ENCODE assay signal across 30 cellular contexts in the genomic region with DNA sequence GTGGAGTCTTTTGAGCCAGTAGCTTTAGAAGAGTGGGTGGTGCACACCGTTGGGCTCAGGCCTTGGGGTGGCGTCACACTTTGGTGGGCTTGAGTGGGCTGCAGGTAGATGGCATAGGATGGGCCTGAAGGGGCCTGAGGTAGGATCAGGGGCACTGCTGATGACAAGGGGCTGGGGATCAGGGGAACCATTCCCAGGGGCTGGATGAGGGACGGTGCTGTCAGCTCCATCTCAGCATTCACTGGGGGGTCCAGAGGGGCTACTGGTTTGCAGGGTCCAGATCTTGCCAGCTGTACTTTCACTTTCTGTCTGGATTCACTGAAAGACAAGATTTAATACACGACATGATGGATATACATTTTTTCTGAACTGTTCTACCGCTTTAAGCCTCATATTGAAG. TPM values are rescaled to one million over a fixed set of nuclear protein-coding genes. Genes with fewer than 3 reads are reported as not detected.
A peak's percentile ranks its signal among the peaks of the same experiment; 100 is the strongest.
DNase-seq lines count a peak whose midpoint lies in the region; ATAC-seq and FAIRE-seq lines count a peak whose summit lies in the region.
"Had no signal": no experiment of that assay in that cellular context is flagged by ENCODE, and none has a peak within 500 bp of the region (broad histone marks: within the 10 kb centered on the region; RNA-seq: fewer than 3 reads in every experiment).

No MANE protein-coding gene starts in this region.

- H2AFZ ChIP-seq in mesenchymal stem cell (ENCODE audit: low read depth, low read length), result no peak overlapping the region
- H2AFZ ChIP-seq: GM23338 had no signal

- H3K79me1 ChIP-seq in mesenchymal stem cell (replicated peaks; ENCODE audit: low read length, poor library complexity, severe bottlenecking), result no peaks in the 10 kb centered on the region

- no peak for FAIRE-seq in RCC 7860 (lab: Jason Lieb, UNC)
- FAIRE-seq: G401.6, GM18507 had no signal

- H3K18ac ChIP-seq in mesenchymal stem cell (ENCODE audit: low read depth in 1 of 2, low read length in 2 of 2), result peak overlapping the region in 1 of 2 experiments; percentile 60

- peak overlapping the region; percentile 7 for H4K8ac ChIP-seq in mesenchymal stem cell (ENCODE audit: low read length)

- H3K27me3 ChIP-seq in SJCRH30 (no peaks in the 10 kb centered on the region), mesenchymal stem cell (ENCODE audit: control insufficient read depth in 1 of 2, insufficient read depth in 1 of 2, low read length in 2 of 2) (no peaks in the 10 kb centered on the region)
- H3K27me3 ChIP-seq: BLaER1 treated with 17β-estradiol and CSF1 and Interleukin-3, amounts not matched to agents 10 nM and 100 nM; Peyer's patch had no signal

- H3K4me1 Mint-ChIP-seq in T-helper 1 cell treated with Interleukin-12 subunit alpha and Interleukin-12 subunit beta and Interleukin-4 antibody, amounts not matched to agents 30 μg/mL and 1 μg/mL, for 36 hours (ENCODE audit: low read depth), result peaks cover 13% of the 10 kb centered on the region
- peaks cover 13% of the 10 kb centered on the region for H3K4me1 Mint-ChIP-seq in stimulated activated effector memory CD8-positive, alpha-beta T cell treated with anti-CD3 and anti-CD28 coated beads, Interleukin-12 subunit alpha, Interleukin-12 subunit beta, amount 100 ng/mL, for 72 hours
- H3K4me1 Mint-ChIP-seq: GM23338 had no signal

- H3K4me2 ChIP-seq in mesenchymal stem cell (ENCODE audit: low read length, poor library complexity, severe bottlenecking), result no peak overlapping the region
- H3K4me2 ChIP-seq: BLaER1 treated with 17β-estradiol and CSF1 and Interleukin-3, amounts not matched to agents 10 nM and 100 nM; GM23338; KMS-11 had no signal

- H3K9me3 ChIP-seq in SJCRH30 (replicated peaks) (no peaks in the 10 kb centered on the region), mesenchymal stem cell (ENCODE audit: control insufficient read depth, low read length) (no peaks in the 10 kb centered on the region)
- H3K9me3 ChIP-seq: BLaER1 treated with 17β-estradiol and CSF1 and Interleukin-3, amounts not matched to agents 10 nM and 100 nM; Peyer's patch had no signal

- H3K27ac ChIP-seq in SJCRH30, result peak overlapping the region; percentile 80
- H3K27ac ChIP-seq in mesenchymal stem cell (ENCODE audit: low read length, poor library complexity, severe bottlenecking), result no peak overlapping the region
- H3K27ac ChIP-seq: 22Rv1; BLaER1 treated with 17β-estradiol and CSF1 and Interleukin-3, amounts not matched to agents 10 nM and 100 nM; KMS-11; Peyer's patch had no signal

- H3K36me3 Mint-ChIP-seq in T-helper 1 cell treated with Interleukin-12 subunit alpha and Interleukin-12 subunit beta and Interleukin-4 antibody, amounts not matched to agents 30 μg/mL and 1 μg/mL, for 36 hours (ENCODE audit: low read depth), result peaks cover 57% of the 10 kb centered on the region
- H3K36me3 Mint-ChIP-seq in stimulated activated effector memory CD8-positive, alpha-beta T cell treated with anti-CD3 and anti-CD28 coated beads, Interleukin-12 subunit alpha, Interleukin-12 subunit beta, amount 100 ng/mL, for 72 hours, result peaks cover 7% of the 10 kb centered on the region
- H3K36me3 Mint-ChIP-seq: CD8-positive, alpha-beta memory T cell had no signal

- peak overlapping the region; percentile 15 for H3K27ac Mint-ChIP-seq in T-helper 1 cell treated with Interleukin-12 subunit alpha and Interleukin-12 subunit beta and Interleukin-4 antibody, amounts not matched to agents 30 μg/mL and 1 μg/mL, for 36 hours
- H3K27ac Mint-ChIP-seq in stimulated activated effector memory CD8-positive, alpha-beta T cell treated with anti-CD3 and anti-CD28 coated beads, Interleukin-12 subunit alpha, Interleukin-12 subunit beta, amount 100 ng/mL, for 72 hours, result peak overlapping the region; percentile 38
- H3K27ac Mint-ChIP-seq: GM23338 had no signal

- DNase-seq in T-helper 1 cell, result no peak
- no peak for DNase-seq in SJCRH30
- no peak for DNase-seq in mesenchymal stem cell
- no peak for DNase-seq in stimulated activated effector memory CD8-positive, alpha-beta T cell treated with anti-CD3 and anti-CD28 coated beads, Interleukin-12 subunit alpha, Interleukin-12 subunit beta, amount 100 ng/mL, for 72 hours (ENCODE audit: low spot score in 2 of 2)
- no peak for DNase-seq in activated CD4-positive, CD25-positive, alpha-beta regulatory T cell treated with anti-CD3 and anti-CD28 coated beads, Interleukin-2, amount 50 U/mL, for 72 hours
- DNase-seq in RCC 7860 (ENCODE audit: low spot score), result no peak
- no peak for DNase-seq in hippocampal formation (lab: John Stamatoyannopoulos, UW)
- DNase-seq: ACHN; Calu3; CD8-positive, alpha-beta memory T cell; DMS153; HCEC 1CT; NCI-H1105; NCI-H146; NCI-H2029 treated with DMSO at 0.1 percent for 48 hours; NCI-H226; NCI-H510A treated with DMSO at 0.1 percent for 48 hours; NCI-H774; NK-92 treated with Interleukin-12 subunit alpha and Interleukin-12 subunit beta, amount 100 ng/mL, for 24 hours; Peyer's patch; Right ventricle myocardium superior had no signal

- WGBS in mesenchymal stem cell, result 98% methylated on average over 5 of the region's 5 CpGs

- ATAC-seq in stimulated activated effector memory CD8-positive, alpha-beta T cell treated with anti-CD3 and anti-CD28 coated beads, Interleukin-12 subunit alpha, Interleukin-12 subunit beta, amount 100 ng/mL, for 72 hours, result peak; percentile 13
- ATAC-seq: GM23338 had no signal

- H3K27me3 Mint-ChIP-seq in T-helper 1 cell treated with Interleukin-12 subunit alpha and Interleukin-12 subunit beta and Interleukin-4 antibody, amounts not matched to agents 30 μg/mL and 1 μg/mL, for 36 hours (ENCODE audit: low read depth), result no peaks in the 10 kb centered on the region
- H3K27me3 Mint-ChIP-seq: CD8-positive, alpha-beta memory T cell had no signal

- H3K9me3 Mint-ChIP-seq in T-helper 1 cell treated with Interleukin-12 subunit alpha and Interleukin-12 subunit beta and Interleukin-4 antibody, amounts not matched to agents 30 μg/mL and 1 μg/mL, for 36 hours, result no peaks in the 10 kb centered on the region
- H3K9me3 Mint-ChIP-seq in stimulated activated effector memory CD8-positive, alpha-beta T cell treated with anti-CD3 and anti-CD28 coated beads, Interleukin-12 subunit alpha, Interleukin-12 subunit beta, amount 100 ng/mL, for 72 hours, result no peaks in the 10 kb centered on the region
- H3K9me3 Mint-ChIP-seq: CD8-positive, alpha-beta memory T cell; GM23338 had no signal

- no peak overlapping the region for H2BK15ac ChIP-seq in mesenchymal stem cell (ENCODE audit: low read depth, poor library complexity, severe bottlenecking)

- H3K4me1 ChIP-seq in SJCRH30, result peaks cover 39% of the 10 kb centered on the region
- no peaks in the 10 kb centered on the region for H3K4me1 ChIP-seq in mesenchymal stem cell (ENCODE audit: control insufficient read depth, insufficient read depth, low read depth, low read length)
- H3K4me1 ChIP-seq: BLaER1 treated with 17β-estradiol and CSF1 and Interleukin-3, amounts not matched to agents 10 nM and 100 nM had no signal

- H3K36me3 ChIP-seq in SJCRH30, result peaks cover 70% of the 10 kb centered on the region
- peaks cover 0 to 4% of the 10 kb centered on the region in 2 experiments for H3K36me3 ChIP-seq in mesenchymal stem cell (ENCODE audit: control insufficient read depth in 1 of 2, insufficient read depth in 2 of 2, low read depth in 1 of 2, low read length in 2 of 2)
- H3K36me3 ChIP-seq: Peyer's patch had no signal

- H3K9ac ChIP-seq in mesenchymal stem cell (ENCODE audit: low read length), result no peak overlapping the region
- H3K9ac ChIP-seq: BLaER1 treated with 17β-estradiol and CSF1 and Interleukin-3, amounts not matched to agents 10 nM and 100 nM; KMS-11 had no signal

- H3K23ac ChIP-seq in mesenchymal stem cell (ENCODE audit: low read length in 2 of 2), result no peak overlapping the region

- no peak overlapping the region for H3K4ac ChIP-seq in mesenchymal stem cell (ENCODE audit: low read depth in 1 of 2, low read length in 2 of 2)

- no peak overlapping the region for H3K14ac ChIP-seq in mesenchymal stem cell (ENCODE audit: low read length in 2 of 2)

- no peak overlapping the region for H4K91ac ChIP-seq in mesenchymal stem cell (ENCODE audit: low read length)

- H2BK12ac ChIP-seq in mesenchymal stem cell (ENCODE audit: low read length in 2 of 2), result no peak overlapping the region

- H2BK120ac ChIP-seq in mesenchymal stem cell (ENCODE audit: low read depth, low read length), result no peak overlapping the region

- no peak overlapping the region for H2BK5ac ChIP-seq in mesenchymal stem cell (ENCODE audit: low read depth, low read length, poor library complexity, severe bottlenecking)

- H3K4me3 ChIP-seq in SJCRH30 (no peak overlapping the region), mesenchymal stem cell (ENCODE audit: insufficient read depth in 1 of 2, low read depth in 1 of 2, low read length in 2 of 2) (no peak overlapping the region)
- H3K4me3 ChIP-seq: BLaER1 treated with 17β-estradiol and CSF1 and Interleukin-3, amounts not matched to agents 10 nM and 100 nM; GM23338; Peyer's patch had no signal

- no peak overlapping the region for H3K4me3 Mint-ChIP-seq in T-helper 1 cell treated with Interleukin-12 subunit alpha and Interleukin-12 subunit beta and Interleukin-4 antibody, amounts not matched to agents 30 μg/mL and 1 μg/mL, for 36 hours
- H3K4me3 Mint-ChIP-seq in stimulated activated effector memory CD8-positive, alpha-beta T cell treated with anti-CD3 and anti-CD28 coated beads, Interleukin-12 subunit alpha, Interleukin-12 subunit beta, amount 100 ng/mL, for 72 hours, result no peak overlapping the region
- H3K4me3 Mint-ChIP-seq: GM23338 had no signal

- H2AK5ac ChIP-seq in mesenchymal stem cell (ENCODE audit: low read length, severe bottlenecking), result no peak overlapping the region

RNA-seq across cellular contexts. Expression of a gene that starts 11.1 kb away (rescaled TPM):
- 13.8 and 17.7 TPM in 2 replicates for total RNA-seq in SJCRH30 (2014; rRNA removed; shearing (Covaris generic))
- polyA plus RNA-seq in mesenchymal stem cell (2013, experiment 1 of 2), result 0.81 TPM
- 0.84 TPM for polyA plus RNA-seq in mesenchymal stem cell (2013, experiment 2 of 2)

RNA-seq across cellular contexts. Expression of a gene that starts 27.9 kb away (rescaled TPM):
- 4.5 and 4.6 TPM in 2 replicates for total RNA-seq in SJCRH30 (2014; rRNA removed; shearing (Covaris generic))
- not detected for polyA plus RNA-seq in mesenchymal stem cell (2013, experiment 1 of 2)
- polyA plus RNA-seq in mesenchymal stem cell (2013, experiment 2 of 2), result not detected
- total RNA-seq: Calu3; CD8-positive, alpha-beta memory T cell; Daoy; GM23338; HT1080; Peyer's patch had no signal
- polyA plus RNA-seq: CD8-positive, alpha-beta memory T cell; GM23338 had no signal
